In genomic region chr1:19262728-19263127, GRCh38 we compare ENCODE assay signal across 2 cellular contexts.
TF ChIP-seq lines count a peak whose summit lies in the region.

No MANE protein-coding gene starts in this region.

TF ChIP-seq in GM23338, 12 proteins besides CTCF, POLR2A, EP300 and RAD21:
- TF ChIP-seq POLR2AphosphoS5 (IDR thresholded peaks at IDR 0.05; ENCODE audit: low read depth) = no peak
- no peak for TF ChIP-seq ZNF331 (CRISPR knock-in tag; IDR thresholded peaks at IDR 0.05; ENCODE audit: low read depth)
- TF ChIP-seq ZNF462 (CRISPR knock-in tag; IDR thresholded peaks at IDR 0.05) = no peak

TF ChIP-seq in GM12878, 131 proteins besides CTCF, POLR2A, EP300 and RAD21:
- TF ChIP-seq STAT1 (conservative IDR thresholded peaks at IDR 0.05) = no peak
- TF ChIP-seq TAF1 (IDR thresholded peaks at IDR 0.05; ENCODE audit: borderline replicate concordance, low read depth, low read length) = no peak
- TF ChIP-seq SMAD5 (IDR thresholded peaks at IDR 0.05; ENCODE audit: low read depth) = no peak
- no peak for TF ChIP-seq RUNX3 (IDR thresholded peaks at IDR 0.05; ENCODE audit: low read length)
- no peak for TF ChIP-seq BHLHE40 (IDR thresholded peaks at IDR 0.05; ENCODE audit: borderline replicate concordance in 1 of 2, low read depth in 2 of 2, low read length in 1 of 2)
- TF ChIP-seq ATF7 (IDR thresholded peaks at IDR 0.05; ENCODE audit: low read depth) = no peak
- no peak for TF ChIP-seq ZSCAN29 (IDR thresholded peaks at IDR 0.05)
- no peak for TF ChIP-seq MAX (IDR thresholded peaks at IDR 0.05; ENCODE audit: low read depth, low read length)
- no peak for TF ChIP-seq ELK1 (IDR thresholded peaks at IDR 0.05; ENCODE audit: low read depth, low read length)
- no peak for TF ChIP-seq SP1 (IDR thresholded peaks at IDR 0.05; ENCODE audit: low read depth, low read length)
- no peak for TF ChIP-seq CUX1 (IDR thresholded peaks at IDR 0.05; ENCODE audit: insufficient replicate concordance, low read depth, low read length)
- no peak for TF ChIP-seq SUPT20H (IDR thresholded peaks at IDR 0.05; ENCODE audit: borderline replicate concordance, control insufficient read depth, low read depth, low read length)
